In genomic region chr12:52506858-52507715, GRCh38 we compare ENCODE assay signal across 8 cellular contexts.
DNase-seq lines count a peak whose midpoint lies in the region; FAIRE-seq and TF ChIP-seq lines count a peak whose summit lies in the region.

No MANE protein-coding gene starts in this region.

- no peak overlapping the region for H3K27ac ChIP-seq in brain microvascular endothelial cell

- FAIRE-seq in urothelium cell line (lab: Jason Lieb, UNC), result no peak

- peak; percentile 75 for TF ChIP-seq CTCF in brain microvascular endothelial cell (IDR thresholded peaks at IDR 0.05; ENCODE audit: low read depth, low read length, missing control alignments)

- DNase-seq in DMS53 (lab: John Stamatoyannopoulos, UW) (peak; percentile 43), DMS53 treated with DMSO at 0.1 percent for 48 hours (lab: John Stamatoyannopoulos, UW; ENCODE audit: unreplicated experiment) (no peak), NCI-H146 (lab: John Stamatoyannopoulos, UW) (peak; percentile 59), brain microvascular endothelial cell (peak; percentile 78), kidney glomerular epithelial cell (lab: John Stamatoyannopoulos, UW) (peak; percentile 59), urothelium cell line (ENCODE audit: low spot score) (peak; percentile 70), NOMO-1 (lab: John Stamatoyannopoulos, UW; ENCODE audit: unreplicated experiment in 2 of 2) (no peak)
- DNase-seq in NK-92 treated with Interleukin-12 subunit alpha and Interleukin-12 subunit beta, amount 100 ng/mL, for 24 hours (lab: John Stamatoyannopoulos, UW), result no peak

- H3K4me3 ChIP-seq in brain microvascular endothelial cell (ENCODE audit: low read depth, low read length), result no peak overlapping the region

- in situ Hi-C loops in brain microvascular endothelial cell (cut with HindIII; ENCODE audit: low pct_ligation_motif_present, low sequenced_read_pairs), result no loop called here

- H3K36me3 ChIP-seq in brain microvascular endothelial cell (replicated peaks), result no peaks in the 10 kb centered on the region

- H3K27me3 ChIP-seq in brain microvascular endothelial cell (replicated peaks), result no peaks in the 10 kb centered on the region

Comparison
In these comparisons a context has a peak if more than half of its experiments do, and no peak if none do; other contexts are left out.
1. DNase-seq: peak in DMS53 (single experiment), NCI-H146 (single experiment), brain microvascular endothelial cell (single experiment), kidney glomerular epithelial cell (single experiment) and urothelium cell line (single experiment); none in DMS53 treated with DMSO at 0.1 percent for 48 hours (single experiment), NK-92 treated with Interleukin-12 subunit alpha and Interleukin-12 subunit beta, amount 100 ng/mL, for 24 hours (single experiment) and NOMO-1 (0 of 2).